In the genomic region with DNA sequence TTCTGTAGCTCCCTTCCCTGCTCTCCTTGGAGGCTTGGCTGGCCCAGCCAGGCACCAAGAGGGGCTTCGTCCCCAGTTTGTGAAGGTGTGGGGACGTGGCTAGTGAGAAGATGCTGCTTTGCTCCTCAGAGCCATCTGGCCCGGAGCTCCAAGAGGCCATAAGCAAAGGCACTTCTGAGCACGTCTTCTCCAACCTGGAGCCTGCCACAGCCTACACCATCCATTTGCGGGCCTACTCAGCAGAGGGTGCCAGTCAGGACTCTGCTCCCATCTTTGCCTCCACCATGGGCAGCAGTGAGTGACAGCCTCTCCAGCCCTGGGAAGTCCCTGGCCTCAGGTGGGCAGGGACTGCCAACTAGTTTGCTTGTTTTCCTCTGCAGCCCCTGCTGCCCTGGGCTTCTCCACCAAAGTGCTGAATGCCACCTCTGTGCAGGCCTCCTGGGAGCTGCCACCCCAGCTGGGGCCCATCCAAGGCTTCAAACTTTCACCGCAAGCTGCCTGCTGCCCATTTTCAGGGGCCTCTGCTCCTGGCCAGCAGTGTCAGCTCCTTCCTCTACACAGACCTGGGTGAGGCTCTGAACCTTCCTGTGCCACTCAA, we compare ENCODE assay signal across 30 cellular contexts. TPM values are rescaled to one million over a fixed set of nuclear protein-coding genes. Genes with fewer than 3 reads are reported as not detected.
A peak's percentile ranks its signal among the peaks of the same experiment; 100 is the strongest.
DNase-seq lines count a peak whose midpoint lies in the region; ATAC-seq, FAIRE-seq and TF ChIP-seq lines count a peak whose summit lies in the region.
"Had no signal": no experiment of that assay in that cellular context is flagged by ENCODE, and none has a peak within 500 bp of the region (broad histone marks: within the 10 kb centered on the region; RNA-seq: fewer than 3 reads in every experiment).

No MANE protein-coding gene starts in this region.

- H3K27me3 ChIP-seq in BLaER1 treated with 17β-estradiol and CSF1 and Interleukin-3, amounts not matched to agents 10 nM and 100 nM, result no peaks in the 10 kb centered on the region
- H3K27me3 ChIP-seq in CD4-positive, CD25-positive, alpha-beta regulatory T cell (ENCODE audit: control insufficient read depth, insufficient read depth, low read length), result no peaks in the 10 kb centered on the region
- no peaks in the 10 kb centered on the region for H3K27me3 ChIP-seq in sigmoid colon
- H3K27me3 ChIP-seq: foreskin keratinocyte, hepatocyte, thyroid gland had no signal

- TF ChIP-seq POLR2A in sigmoid colon (IDR thresholded peaks at IDR 0.05), result no peak

- TF ChIP-seq EP300 in sigmoid colon (IDR thresholded peaks at IDR 0.05), result no peak

- no peak for DNase-seq in CD4-positive, CD25-positive, alpha-beta regulatory T cell
- no peak for DNase-seq in activated naive CD8-positive, alpha-beta T cell treated with anti-CD3 and anti-CD28 coated beads for 36 hours
- DNase-seq in mesothelial cell of epicardium (ENCODE audit: low spot score in 2 of 2, unreplicated experiment in 2 of 2) (no peak), HTR-8/SVneo (ENCODE audit: insufficient read length, low spot score) (no peak), sigmoid colon (no peak)
- DNase-seq: activated CD4-positive, alpha-beta T cell treated with anti-CD3 and anti-CD28 coated beads for 1 hour; activated gamma-delta T cell; Caco-2; cerebellar nuclear complex; DMS79 treated with DMSO at 0.1 percent for 48 hours; effector CD4-positive, alpha-beta T cell; foreskin keratinocyte; HFFc6; immature natural killer cell; left ventricle myocardium inferior; NCI-H1092; NCI-H2081; NCI-H446; OCI-M1; Right ventricle myocardium superior; stimulated activated CD4-positive, alpha-beta T cell treated with anti-CD3 and anti-CD28 coated beads, Interleukin-2, amount 100 ng/mL, for 24 hours; stimulated activated naive CD8-positive, alpha-beta T cell treated with anti-CD3 and anti-CD28 coated beads, Interleukin-15, Interleukin-2, amounts not matched to agents 100 U/mL and 50 U/mL, for 24 hours; thyroid gland had no signal

- peak overlapping the region in 9 of 11 experiments; percentile 59 to 89 (median 81); a peak in 14 of 22 replicates for H3K4me2 ChIP-seq in BLaER1 treated with 17β-estradiol and CSF1 and Interleukin-3, amounts not matched to agents 10 nM and 100 nM
- H3K4me2 ChIP-seq: hepatocyte had no signal

- H3K36me3 Mint-ChIP-seq in CD4-positive, CD25-positive, alpha-beta regulatory T cell, result peaks cover 7% of the 10 kb centered on the region
- peaks cover 12% of the 10 kb centered on the region for H3K36me3 Mint-ChIP-seq in activated naive CD8-positive, alpha-beta T cell treated with anti-CD3 and anti-CD28 coated beads for 36 hours
- H3K36me3 Mint-ChIP-seq in mesothelial cell of epicardium, result peaks cover 7% of the 10 kb centered on the region
- H3K36me3 Mint-ChIP-seq: immature natural killer cell had no signal

- ATAC-seq in CD4-positive, CD25-positive, alpha-beta regulatory T cell (ENCODE audit: low read depth in 2 of 2), result no peak
- no peak for ATAC-seq in HG02610 (IDR thresholded peaks at IDR 0.05; ENCODE audit: unreplicated experiment)
- ATAC-seq: foreskin keratinocyte; stimulated activated naive CD8-positive, alpha-beta T cell treated with anti-CD3 and anti-CD28 coated beads, Interleukin-15, Interleukin-2, amounts not matched to agents 100 U/mL and 50 U/mL, for 24 hours had no signal

- H3K27ac Mint-ChIP-seq in CD4-positive, CD25-positive, alpha-beta regulatory T cell, result peak overlapping the region in 2 of 3 donors; percentile 71 to 83
- peak overlapping the region; percentile 17 for H3K27ac Mint-ChIP-seq in activated naive CD8-positive, alpha-beta T cell treated with anti-CD3 and anti-CD28 coated beads for 36 hours
- peak overlapping the region; percentile 48 for H3K27ac Mint-ChIP-seq in mesothelial cell of epicardium
- H3K27ac Mint-ChIP-seq: HFFc6 had no signal

- peak overlapping the region in 8 of 11 experiments; percentile 35 to 79 (median 56); a peak in 14 of 22 replicates for H3K27ac ChIP-seq in BLaER1 treated with 17β-estradiol and CSF1 and Interleukin-3, amounts not matched to agents 10 nM and 100 nM
- no peak overlapping the region for H3K27ac ChIP-seq in CD4-positive, CD25-positive, alpha-beta regulatory T cell (ENCODE audit: insufficient read depth, low read length, poor library complexity, severe bottlenecking)
- H3K27ac ChIP-seq in sigmoid colon, result no peak overlapping the region
- H3K27ac ChIP-seq: foreskin keratinocyte, hepatocyte, left ventricle myocardium inferior, prostate gland, thyroid gland had no signal

- H3K4me3 ChIP-seq in BLaER1 treated with 17β-estradiol and CSF1 and Interleukin-3, amounts not matched to agents 10 nM and 100 nM, result no peak overlapping the region
- no peak overlapping the region for H3K4me3 ChIP-seq in CD4-positive, CD25-positive, alpha-beta regulatory T cell (ENCODE audit: low read depth, low read length)
- H3K4me3 ChIP-seq in sigmoid colon, result no peak overlapping the region
- H3K4me3 ChIP-seq: hepatocyte, left ventricle myocardium inferior, prostate gland, thyroid gland had no signal

- peaks cover 46 to 82% (median 75%) of the 10 kb centered on the region in 10 experiments for H3K4me1 ChIP-seq in BLaER1 treated with 17β-estradiol and CSF1 and Interleukin-3, amounts not matched to agents 10 nM and 100 nM
- H3K4me1 ChIP-seq in CD4-positive, CD25-positive, alpha-beta regulatory T cell (ENCODE audit: control insufficient read depth, insufficient read depth, low read length, poor library complexity, severe bottlenecking), result no peaks in the 10 kb centered on the region
- H3K4me1 ChIP-seq in sigmoid colon, result peaks cover 0 to 7% (median 2%) of the 10 kb centered on the region in 4 donors
- H3K4me1 ChIP-seq: Caco-2, prostate gland had no signal

- peaks cover 4 to 23% (median 10%) of the 10 kb centered on the region in 4 donors for H3K4me1 Mint-ChIP-seq in CD4-positive, CD25-positive, alpha-beta regulatory T cell
- peaks cover 36% of the 10 kb centered on the region for H3K4me1 Mint-ChIP-seq in activated naive CD8-positive, alpha-beta T cell treated with anti-CD3 and anti-CD28 coated beads for 36 hours
- no peaks in the 10 kb centered on the region for H3K4me1 Mint-ChIP-seq in mesothelial cell of epicardium

- intact Hi-C loops in sigmoid colon (cut with DNase I), result no loop called here

- FAIRE-seq in HTR-8/SVneo (lab: Jason Lieb, UNC), result no peak
- FAIRE-seq: astrocyte, GM12891, TTC549 had no signal

- H3K9me3 Mint-ChIP-seq in CD4-positive, CD25-positive, alpha-beta regulatory T cell, result peaks cover 0 to 1% (median 0%) of the 10 kb centered on the region in 7 donors
- H3K9me3 Mint-ChIP-seq in activated naive CD8-positive, alpha-beta T cell treated with anti-CD3 and anti-CD28 coated beads for 36 hours, result no peaks in the 10 kb centered on the region
- no peaks in the 10 kb centered on the region for H3K9me3 Mint-ChIP-seq in mesothelial cell of epicardium
- H3K9me3 Mint-ChIP-seq: HFFc6, immature natural killer cell had no signal

- H3K36me3 ChIP-seq in BLaER1 treated with 17β-estradiol and CSF1 and Interleukin-3, amounts not matched to agents 10 nM and 100 nM, result peaks cover 0 to 31% (median 12%) of the 10 kb centered on the region in 11 experiments; a peak in 13 of 22 replicates
- H3K36me3 ChIP-seq in CD4-positive, CD25-positive, alpha-beta regulatory T cell (ENCODE audit: control insufficient read depth, insufficient read depth, low read length), result no peaks in the 10 kb centered on the region
- H3K36me3 ChIP-seq in sigmoid colon, result no peaks in the 10 kb centered on the region
- H3K36me3 ChIP-seq: left ventricle myocardium inferior, prostate gland, thyroid gland had no signal

- peak overlapping the region in 5 of 11 experiments; percentile 1 to 50 (median 20); a peak in 5 of 22 replicates for H3K9ac ChIP-seq in BLaER1 treated with 17β-estradiol and CSF1 and Interleukin-3, amounts not matched to agents 10 nM and 100 nM

- H3K27me3 Mint-ChIP-seq in CD4-positive, CD25-positive, alpha-beta regulatory T cell, result no peaks in the 10 kb centered on the region
- H3K27me3 Mint-ChIP-seq in activated naive CD8-positive, alpha-beta T cell treated with anti-CD3 and anti-CD28 coated beads for 36 hours, result no peaks in the 10 kb centered on the region
- H3K27me3 Mint-ChIP-seq in mesothelial cell of epicardium (ENCODE audit: low read depth), result no peaks in the 10 kb centered on the region

- no peak for TF ChIP-seq CTCF in mesothelial cell of epicardium (IDR thresholded peaks at IDR 0.05; ENCODE audit: unreplicated experiment)
- TF ChIP-seq CTCF in sigmoid colon (IDR thresholded peaks at IDR 0.05), result no peak

- peaks cover 0 to 17% (median 4%) of the 10 kb centered on the region in 11 experiments; a peak in 6 of 22 replicates for H4K20me1 ChIP-seq in BLaER1 treated with 17β-estradiol and CSF1 and Interleukin-3, amounts not matched to agents 10 nM and 100 nM

- no peak overlapping the region for H3K4me3 Mint-ChIP-seq in CD4-positive, CD25-positive, alpha-beta regulatory T cell
- H3K4me3 Mint-ChIP-seq in activated naive CD8-positive, alpha-beta T cell treated with anti-CD3 and anti-CD28 coated beads for 36 hours, result no peak overlapping the region
- no peak overlapping the region for H3K4me3 Mint-ChIP-seq in mesothelial cell of epicardium
- H3K4me3 Mint-ChIP-seq: HFFc6, immature natural killer cell had no signal

- 96% methylated on average over 6 of the region's 6 CpGs for WGBS in sigmoid colon, 2 donors

- H3K9me3 ChIP-seq in BLaER1 treated with 17β-estradiol and CSF1 and Interleukin-3, amounts not matched to agents 10 nM and 100 nM (replicated peaks in 1 of 11), result no peaks in the 10 kb centered on the region
- no peaks in the 10 kb centered on the region for H3K9me3 ChIP-seq in CD4-positive, CD25-positive, alpha-beta regulatory T cell (ENCODE audit: control insufficient read depth in 2 of 2, low read length in 2 of 2)
- no peaks in the 10 kb centered on the region for H3K9me3 ChIP-seq in sigmoid colon
- H3K9me3 ChIP-seq: Caco-2, left ventricle myocardium inferior, prostate gland, thyroid gland had no signal

RNA-seq across cellular contexts. Expression of a gene that starts 25.9 kb away (rescaled TPM):
- total RNA-seq in CD4-positive, CD25-positive, alpha-beta regulatory T cell, result 8.3 TPM
- polyA plus RNA-seq in CD4-positive, CD25-positive, alpha-beta regulatory T cell, result 1 to 10 TPM; 5.4 to 8.3 (median 5.9) TPM
- total RNA-seq in activated naive CD8-positive, alpha-beta T cell treated with anti-CD3 and anti-CD28 coated beads for 36 hours, result 1 to 10 TPM; 6.4 to 6.9 TPM
- total RNA-seq in mesothelial cell of epicardium (28.5 to 32.1 TPM (median 29.7 TPM) in 3 replicates), sigmoid colon (10 to 100 TPM; 19.7 to 45.7 (median 23.9) TPM)
- polyA plus RNA-seq in sigmoid colon, result 10 to 100 TPM in 2 of 3 donors, 1 to 10 TPM in 1; 1.6 to 23.4 (median 15.0) TPM

Comparison
In these comparisons a context has a peak if more than half of its experiments do, and no peak if none do; other contexts are left out.
1. H3K27ac ChIP-seq: peak in BLaER1 treated with 17β-estradiol and CSF1 and Interleukin-3, amounts not matched to agents 10 nM and 100 nM (8 of 11); none in CD4-positive, CD25-positive, alpha-beta regulatory T cell (single experiment) and sigmoid colon (0 of 4).
2. H3K27ac Mint-ChIP-seq: peak in every context shown above with its lines; median percentile 77 in CD4-positive, CD25-positive, alpha-beta regulatory T cell; 48 in mesothelial cell of epicardium; 17 in activated naive CD8-positive, alpha-beta T cell treated with anti-CD3 and anti-CD28 coated beads for 36 hours.